Comparison of ENCODE assay signal across 12 cellular contexts in the genomic region with DNA sequence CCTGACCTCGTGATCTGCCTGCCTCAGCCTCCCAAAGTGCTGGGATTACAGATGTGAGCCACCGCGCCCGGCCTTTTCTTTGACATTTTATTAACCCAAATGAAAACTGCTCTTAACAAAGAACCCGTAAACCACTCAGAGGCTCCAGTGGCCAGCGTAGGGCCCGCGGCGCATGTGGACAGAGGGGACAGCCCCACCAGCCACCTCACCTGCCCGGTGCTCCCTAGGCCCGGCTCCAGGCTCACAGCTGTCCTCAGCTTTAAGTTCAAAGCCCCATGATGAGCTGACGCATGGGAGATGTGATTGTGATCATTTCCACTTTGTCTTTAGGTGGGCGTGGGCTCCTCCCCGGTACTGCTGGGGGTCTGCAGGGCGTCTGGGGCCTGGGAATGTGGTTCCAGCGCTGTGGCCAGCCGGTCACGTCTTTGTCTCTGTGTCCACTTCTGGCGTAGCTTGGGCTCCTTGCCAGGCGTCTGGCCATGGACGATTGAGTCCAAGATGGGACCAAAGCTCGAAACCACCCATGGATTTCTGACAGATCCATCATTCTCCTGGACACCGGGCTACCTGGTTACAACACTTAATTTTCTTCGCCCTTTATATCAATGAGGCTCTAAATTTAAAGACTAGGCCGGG. TPM values are rescaled to one million over a fixed set of nuclear protein-coding genes. Genes with fewer than 3 reads are reported as not detected.
"Had no signal": no experiment of that assay in that cellular context is flagged by ENCODE, and none has a peak within 500 bp of the region (broad histone marks: within the 10 kb centered on the region; RNA-seq: fewer than 3 reads in every experiment).

No MANE protein-coding gene starts in this region.

- H3K27ac ChIP-seq: GM23248, HL-60 had no signal

- H2AFZ ChIP-seq: GM23248 had no signal

- H3K9me3 ChIP-seq: HAP-1 had no signal

- DNase-seq: GM23248, GOT3, H7, HFFc6, KG1 had no signal

- H3K4me1 ChIP-seq: HAP-1 had no signal

- FAIRE-seq: HepG2 had no signal

- H3K4me3 ChIP-seq: GM23248, HAP-1 had no signal

- ATAC-seq: HCT116, HepG2 had no signal

- H3K9ac ChIP-seq: GM23248 had no signal

RNA-seq across cellular contexts. Expression of a gene that starts 6.9 kb away (rescaled TPM):
- total RNA-seq: HT1080 had no signal

RNA-seq across cellular contexts. Expression of a gene that starts 37.9 kb away (rescaled TPM):
- total RNA-seq: GM23248, HepG2, HFFc6, HT1080 had no signal
- polyA plus RNA-seq: GM23248, HepG2, IgD-negative memory B cell had no signal

RNA-seq across cellular contexts. Expression of a gene that starts 53.5 kb away (rescaled TPM):
- total RNA-seq: GM23248, H4, H7, HFFc6, HT1080 had no signal
- polyA plus RNA-seq: GM23248, IgD-negative memory B cell had no signal
